In the genomic region with DNA sequence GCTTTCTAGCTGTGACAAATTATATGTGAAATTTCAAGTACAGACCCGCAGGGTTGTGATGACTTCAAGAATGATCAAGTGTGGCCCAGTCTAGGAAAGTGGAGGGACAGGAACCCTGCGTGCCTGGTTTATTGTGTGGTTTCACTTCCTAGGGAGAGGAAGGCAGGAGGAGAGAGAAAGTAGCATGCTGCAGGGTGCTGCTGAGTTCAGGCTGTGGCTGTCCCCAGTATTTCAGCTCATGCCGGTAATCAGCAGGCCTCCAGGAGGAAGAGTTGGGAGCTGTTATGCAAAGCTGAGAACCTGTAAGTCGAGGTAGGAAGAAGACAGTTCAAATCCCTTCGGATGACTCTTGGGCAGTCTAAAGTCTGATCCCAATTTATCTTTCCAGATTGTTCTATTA, we compare ENCODE assay signal across 1 cellular context.
TF ChIP-seq lines count a peak whose summit lies in the region.

No MANE protein-coding gene starts in this region.

TF ChIP-seq in GM23338, 12 proteins besides CTCF, POLR2A, EP300 and RAD21 (continued from another document):
- TF ChIP-seq, protein P1, sequence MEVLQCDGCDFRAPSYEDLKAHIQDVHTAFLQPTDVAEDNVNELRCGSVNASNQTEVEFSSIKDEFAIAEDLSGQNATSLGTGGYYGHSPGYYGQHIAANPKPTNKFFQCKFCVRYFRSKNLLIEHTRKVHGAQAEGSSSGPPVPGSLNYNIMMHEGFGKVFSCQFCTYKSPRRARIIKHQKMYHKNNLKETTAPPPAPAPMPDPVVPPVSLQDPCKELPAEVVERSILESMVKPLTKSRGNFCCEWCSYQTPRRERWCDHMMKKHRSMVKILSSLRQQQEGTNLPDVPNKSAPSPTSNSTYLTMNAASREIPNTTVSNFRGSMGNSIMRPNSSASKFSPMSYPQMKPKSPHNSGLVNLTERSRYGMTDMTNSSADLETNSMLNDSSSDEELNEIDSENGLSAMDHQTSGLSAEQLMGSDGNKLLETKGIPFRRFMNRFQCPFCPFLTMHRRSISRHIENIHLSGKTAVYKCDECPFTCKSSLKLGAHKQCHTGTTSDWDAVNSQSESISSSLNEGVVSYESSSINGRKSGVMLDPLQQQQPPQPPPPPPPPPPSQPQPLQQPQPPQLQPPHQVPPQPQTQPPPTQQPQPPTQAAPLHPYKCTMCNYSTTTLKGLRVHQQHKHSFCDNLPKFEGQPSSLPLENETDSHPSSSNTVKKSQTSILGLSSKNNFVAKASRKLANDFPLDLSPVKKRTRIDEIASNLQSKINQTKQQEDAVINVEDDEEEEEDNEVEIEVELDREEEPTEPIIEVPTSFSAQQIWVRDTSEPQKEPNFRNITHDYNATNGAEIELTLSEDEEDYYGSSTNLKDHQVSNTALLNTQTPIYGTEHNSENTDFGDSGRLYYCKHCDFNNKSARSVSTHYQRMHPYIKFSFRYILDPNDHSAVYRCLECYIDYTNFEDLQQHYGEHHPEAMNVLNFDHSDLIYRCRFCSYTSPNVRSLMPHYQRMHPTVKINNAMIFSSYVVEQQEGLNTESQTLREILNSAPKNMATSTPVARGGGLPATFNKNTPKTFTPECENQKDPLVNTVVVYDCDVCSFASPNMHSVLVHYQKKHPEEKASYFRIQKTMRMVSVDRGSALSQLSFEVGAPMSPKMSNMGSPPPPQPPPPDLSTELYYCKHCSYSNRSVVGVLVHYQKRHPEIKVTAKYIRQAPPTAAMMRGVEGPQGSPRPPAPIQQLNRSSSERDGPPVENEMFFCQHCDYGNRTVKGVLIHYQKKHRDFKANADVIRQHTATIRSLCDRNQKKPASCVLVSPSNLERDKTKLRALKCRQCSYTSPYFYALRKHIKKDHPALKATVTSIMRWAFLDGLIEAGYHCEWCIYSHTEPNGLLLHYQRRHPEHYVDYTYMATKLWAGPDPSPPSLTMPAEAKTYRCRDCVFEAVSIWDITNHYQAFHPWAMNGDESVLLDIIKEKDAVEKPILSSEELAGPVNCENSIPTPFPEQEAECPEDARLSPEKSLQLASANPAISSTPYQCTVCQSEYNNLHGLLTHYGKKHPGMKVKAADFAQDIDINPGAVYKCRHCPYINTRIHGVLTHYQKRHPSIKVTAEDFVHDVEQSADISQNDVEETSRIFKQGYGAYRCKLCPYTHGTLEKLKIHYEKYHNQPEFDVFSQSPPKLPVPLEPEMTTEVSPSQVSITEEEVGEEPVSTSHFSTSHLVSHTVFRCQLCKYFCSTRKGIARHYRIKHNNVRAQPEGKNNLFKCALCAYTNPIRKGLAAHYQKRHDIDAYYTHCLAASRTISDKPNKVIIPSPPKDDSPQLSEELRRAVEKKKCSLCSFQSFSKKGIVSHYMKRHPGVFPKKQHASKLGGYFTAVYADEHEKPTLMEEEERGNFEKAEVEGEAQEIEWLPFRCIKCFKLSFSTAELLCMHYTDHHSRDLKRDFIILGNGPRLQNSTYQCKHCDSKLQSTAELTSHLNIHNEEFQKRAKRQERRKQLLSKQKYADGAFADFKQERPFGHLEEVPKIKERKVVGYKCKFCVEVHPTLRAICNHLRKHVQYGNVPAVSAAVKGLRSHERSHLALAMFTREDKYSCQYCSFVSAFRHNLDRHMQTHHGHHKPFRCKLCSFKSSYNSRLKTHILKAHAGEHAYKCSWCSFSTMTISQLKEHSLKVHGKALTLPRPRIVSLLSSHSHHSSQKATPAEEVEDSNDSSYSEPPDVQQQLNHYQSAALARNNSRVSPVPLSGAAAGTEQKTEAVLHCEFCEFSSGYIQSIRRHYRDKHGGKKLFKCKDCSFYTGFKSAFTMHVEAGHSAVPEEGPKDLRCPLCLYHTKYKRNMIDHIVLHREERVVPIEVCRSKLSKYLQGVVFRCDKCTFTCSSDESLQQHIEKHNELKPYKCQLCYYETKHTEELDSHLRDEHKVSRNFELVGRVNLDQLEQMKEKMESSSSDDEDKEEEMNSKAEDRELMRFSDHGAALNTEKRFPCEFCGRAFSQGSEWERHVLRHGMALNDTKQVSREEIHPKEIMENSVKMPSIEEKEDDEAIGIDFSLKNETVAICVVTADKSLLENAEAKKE (CRISPR knock-in tag; IDR thresholded peaks at IDR 0.05) = no peak
- no peak for TF ChIP-seq STAT1 (IDR thresholded peaks at IDR 0.05; ENCODE audit: unreplicated experiment)
- TF ChIP-seq JUNB (IDR thresholded peaks at IDR 0.05; ENCODE audit: unreplicated experiment) = no peak
- no peak for TF ChIP-seq POLR2AphosphoS5 (IDR thresholded peaks at IDR 0.05; ENCODE audit: low read depth)
- TF ChIP-seq, protein P2, sequence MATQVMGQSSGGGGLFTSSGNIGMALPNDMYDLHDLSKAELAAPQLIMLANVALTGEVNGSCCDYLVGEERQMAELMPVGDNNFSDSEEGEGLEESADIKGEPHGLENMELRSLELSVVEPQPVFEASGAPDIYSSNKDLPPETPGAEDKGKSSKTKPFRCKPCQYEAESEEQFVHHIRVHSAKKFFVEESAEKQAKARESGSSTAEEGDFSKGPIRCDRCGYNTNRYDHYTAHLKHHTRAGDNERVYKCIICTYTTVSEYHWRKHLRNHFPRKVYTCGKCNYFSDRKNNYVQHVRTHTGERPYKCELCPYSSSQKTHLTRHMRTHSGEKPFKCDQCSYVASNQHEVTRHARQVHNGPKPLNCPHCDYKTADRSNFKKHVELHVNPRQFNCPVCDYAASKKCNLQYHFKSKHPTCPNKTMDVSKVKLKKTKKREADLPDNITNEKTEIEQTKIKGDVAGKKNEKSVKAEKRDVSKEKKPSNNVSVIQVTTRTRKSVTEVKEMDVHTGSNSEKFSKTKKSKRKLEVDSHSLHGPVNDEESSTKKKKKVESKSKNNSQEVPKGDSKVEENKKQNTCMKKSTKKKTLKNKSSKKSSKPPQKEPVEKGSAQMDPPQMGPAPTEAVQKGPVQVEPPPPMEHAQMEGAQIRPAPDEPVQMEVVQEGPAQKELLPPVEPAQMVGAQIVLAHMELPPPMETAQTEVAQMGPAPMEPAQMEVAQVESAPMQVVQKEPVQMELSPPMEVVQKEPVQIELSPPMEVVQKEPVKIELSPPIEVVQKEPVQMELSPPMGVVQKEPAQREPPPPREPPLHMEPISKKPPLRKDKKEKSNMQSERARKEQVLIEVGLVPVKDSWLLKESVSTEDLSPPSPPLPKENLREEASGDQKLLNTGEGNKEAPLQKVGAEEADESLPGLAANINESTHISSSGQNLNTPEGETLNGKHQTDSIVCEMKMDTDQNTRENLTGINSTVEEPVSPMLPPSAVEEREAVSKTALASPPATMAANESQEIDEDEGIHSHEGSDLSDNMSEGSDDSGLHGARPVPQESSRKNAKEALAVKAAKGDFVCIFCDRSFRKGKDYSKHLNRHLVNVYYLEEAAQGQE (IDR thresholded peaks at IDR 0.05; ENCODE audit: unreplicated experiment) = no peak
- no peak for TF ChIP-seq EZH2 (IDR thresholded peaks at IDR 0.05; ENCODE audit: low read depth, unreplicated experiment)
- TF ChIP-seq, protein P3, sequence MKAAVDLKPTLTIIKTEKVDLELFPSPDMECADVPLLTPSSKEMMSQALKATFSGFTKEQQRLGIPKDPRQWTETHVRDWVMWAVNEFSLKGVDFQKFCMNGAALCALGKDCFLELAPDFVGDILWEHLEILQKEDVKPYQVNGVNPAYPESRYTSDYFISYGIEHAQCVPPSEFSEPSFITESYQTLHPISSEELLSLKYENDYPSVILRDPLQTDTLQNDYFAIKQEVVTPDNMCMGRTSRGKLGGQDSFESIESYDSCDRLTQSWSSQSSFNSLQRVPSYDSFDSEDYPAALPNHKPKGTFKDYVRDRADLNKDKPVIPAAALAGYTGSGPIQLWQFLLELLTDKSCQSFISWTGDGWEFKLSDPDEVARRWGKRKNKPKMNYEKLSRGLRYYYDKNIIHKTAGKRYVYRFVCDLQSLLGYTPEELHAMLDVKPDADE (IDR thresholded peaks at IDR 0.05) = no peak
- TF ChIP-seq CREB1 (CRISPR knock-in tag; IDR thresholded peaks at IDR 0.05; ENCODE audit: low read depth) = no peak
- TF ChIP-seq EZH2phosphoT487 (IDR thresholded peaks at IDR 0.05; ENCODE audit: unreplicated experiment) = no peak
- no peak for TF ChIP-seq ZNF114 (CRISPR knock-in tag; IDR thresholded peaks at IDR 0.05)
- no peak for TF ChIP-seq NANOG (IDR thresholded peaks at IDR 0.05; ENCODE audit: borderline replicate concordance)
